9 cellular contexts compared by ENCODE assay signal in genomic region chr12:115998119-115998633, GRCh38.
DNase-seq lines count a peak whose midpoint lies in the region; ATAC-seq and TF ChIP-seq lines count a peak whose summit lies in the region.
"Had no signal": no experiment of that assay in that cellular context is flagged by ENCODE, and none has a peak within 500 bp of the region (broad histone marks: within the 10 kb centered on the region; RNA-seq: fewer than 3 reads in every experiment).

No MANE protein-coding gene starts in this region.

- no peak overlapping the region for H2BK120ac ChIP-seq in mesenchymal stem cell (ENCODE audit: low read depth, low read length)

- TF ChIP-seq CTCF in PC-3 (conservative IDR thresholded peaks at IDR 0.05; ENCODE audit: low read depth, low read length): peak; percentile 97

- no peak overlapping the region for H3K27ac Mint-ChIP-seq in effector memory CD8-positive, alpha-beta T cell
- H3K27ac Mint-ChIP-seq: activated naive CD8-positive, alpha-beta T cell treated with anti-CD3 and anti-CD28 coated beads, Interleukin-2, amount 10 ng/mL, durations not matched to agents 7 days and 5 days had no signal

- H3K4ac ChIP-seq in mesenchymal stem cell (ENCODE audit: low read depth in 1 of 2, low read length in 2 of 2): no peak overlapping the region

- H3K9ac ChIP-seq in PC-3 (ENCODE audit: low read length) (no peak overlapping the region), mesenchymal stem cell (ENCODE audit: low read length) (peak overlapping the region; percentile 53)

- H3K9me3 Mint-ChIP-seq in effector memory CD8-positive, alpha-beta T cell: no peaks in the 10 kb centered on the region
- H3K9me3 Mint-ChIP-seq: activated naive CD8-positive, alpha-beta T cell treated with anti-CD3 and anti-CD28 coated beads, Interleukin-2, amount 10 ng/mL, durations not matched to agents 7 days and 5 days had no signal

- H3K27ac ChIP-seq in PC-3 (ENCODE audit: low read length): no peak overlapping the region
- H3K27ac ChIP-seq in mesenchymal stem cell (ENCODE audit: low read length, poor library complexity, severe bottlenecking): peak overlapping the region; percentile 32

- H3K4me1 ChIP-seq in PC-3 (ENCODE audit: insufficient read depth, low read length): peaks cover 17% of the 10 kb centered on the region
- H3K4me1 ChIP-seq in mesenchymal stem cell (ENCODE audit: control insufficient read depth, insufficient read depth, low read depth, low read length): peaks cover 4% of the 10 kb centered on the region

- no TSS peak for BruUV-seq in PC-3 (replicated peaks; lab: Mats Ljungman, UMichigan)

- DNase-seq in DMS 273 (lab: John Stamatoyannopoulos, UW; ENCODE audit: unreplicated experiment) (peak; percentile 54), DMS 273 treated with DMSO at 0.1 percent for 48 hours (lab: John Stamatoyannopoulos, UW) (no peak), PC-3 (peak; percentile 81), mesenchymal stem cell (peak; percentile 63)
- peak; percentile 2 to 11 (median 6) for DNase-seq in effector memory CD8-positive, alpha-beta T cell
- DNase-seq in stimulated activated CD4-positive, alpha-beta T cell treated with anti-CD3 and anti-CD28 coated beads, Interleukin-1b, Interleukin-23, amount 100 ng/mL, for 48 hours: no peak
- DNase-seq: activated naive CD8-positive, alpha-beta T cell treated with anti-CD3 and anti-CD28 coated beads, Interleukin-2, amount 10 ng/mL, durations not matched to agents 7 days and 5 days had no signal

- no peaks in the 10 kb centered on the region for H3K79me2 ChIP-seq in PC-3 (ENCODE audit: low read length)

- H3K4me2 ChIP-seq in PC-3 (ENCODE audit: low read length): no peak overlapping the region
- no peak overlapping the region for H3K4me2 ChIP-seq in mesenchymal stem cell (ENCODE audit: low read length, poor library complexity, severe bottlenecking)

- CTCF ChIA-PET in PC-3 (lab: Charles Lee): interaction anchor here (0.7 kb wide), 1 partner anchor 164 kb away, joined by 4 read pairs; no protein-coding TSS in a partner anchor

- no peaks in the 10 kb centered on the region for H3K9me3 ChIP-seq in PC-3 (ENCODE audit: low read length)
- no peaks in the 10 kb centered on the region for H3K9me3 ChIP-seq in mesenchymal stem cell (ENCODE audit: control insufficient read depth, low read length)

- POLR2A ChIA-PET in PC-3 (lab: Charles Lee; ENCODE audit: unreplicated experiment): no interaction called here

- no peak overlapping the region for H3K18ac ChIP-seq in mesenchymal stem cell (ENCODE audit: low read depth in 1 of 2, low read length in 2 of 2)

- H4K8ac ChIP-seq in mesenchymal stem cell (ENCODE audit: low read length): no peak overlapping the region

- ATAC-seq in HG02678 (IDR thresholded peaks at IDR 0.05; ENCODE audit: unreplicated experiment): peak; percentile 55
- ATAC-seq in PC-3: peak; percentile 66
- ATAC-seq in effector memory CD8-positive, alpha-beta T cell (replicated peaks): peak; percentile 43
- no peak for ATAC-seq in HG03571 (IDR thresholded peaks at IDR 0.05; ENCODE audit: unreplicated experiment)

- H3K23ac ChIP-seq in mesenchymal stem cell (ENCODE audit: low read length in 2 of 2): no peak overlapping the region

- no peaks in the 10 kb centered on the region for H4K20me1 ChIP-seq in PC-3 (ENCODE audit: low read length)

- no peak overlapping the region for H2BK15ac ChIP-seq in mesenchymal stem cell (ENCODE audit: low read depth, poor library complexity, severe bottlenecking)

- no peaks in the 10 kb centered on the region for H3K27me3 ChIP-seq in PC-3 (ENCODE audit: low read length)
- H3K27me3 ChIP-seq in mesenchymal stem cell (ENCODE audit: control insufficient read depth in 1 of 2, insufficient read depth in 1 of 2, low read length in 2 of 2): no peaks in the 10 kb centered on the region

- H3K4me3 ChIP-seq in PC-3 (ENCODE audit: low read length) (no peak overlapping the region), mesenchymal stem cell (ENCODE audit: insufficient read depth in 1 of 2, low read depth in 1 of 2, low read length in 2 of 2) (no peak overlapping the region)

- H3K4me1 Mint-ChIP-seq in effector memory CD8-positive, alpha-beta T cell (ENCODE audit: low read depth in 2 of 2): no peaks in the 10 kb centered on the region

- no peak overlapping the region for H3K14ac ChIP-seq in mesenchymal stem cell (ENCODE audit: low read length in 2 of 2)

- H3F3A ChIP-seq in PC-3 (ENCODE audit: low read length, unreplicated experiment): no peaks in the 10 kb centered on the region

- peak overlapping the region; percentile 66 for H2BK5ac ChIP-seq in mesenchymal stem cell (ENCODE audit: low read depth, low read length, poor library complexity, severe bottlenecking)

- no peak overlapping the region for H2AK5ac ChIP-seq in mesenchymal stem cell (ENCODE audit: low read length, severe bottlenecking)

- H3K79me1 ChIP-seq in mesenchymal stem cell (replicated peaks; ENCODE audit: low read length, poor library complexity, severe bottlenecking): peaks cover 10% of the 10 kb centered on the region

- WGBS in mesenchymal stem cell: 47% methylated on average over 3 of the region's 3 CpGs

- intact Hi-C loops in PC-3 (cut with micrococcal nuclease): loop anchor here (1.0 to 5.0 kb wide), 5 partner anchors 139 to 709 kb away; no protein-coding TSS in a partner anchor

- H2BK12ac ChIP-seq in mesenchymal stem cell (ENCODE audit: low read length in 2 of 2): no peak overlapping the region

- no peak overlapping the region for H3K4me3 Mint-ChIP-seq in effector memory CD8-positive, alpha-beta T cell
- H3K4me3 Mint-ChIP-seq: activated naive CD8-positive, alpha-beta T cell treated with anti-CD3 and anti-CD28 coated beads, Interleukin-2, amount 10 ng/mL, durations not matched to agents 7 days and 5 days had no signal

- H3K36me3 ChIP-seq in PC-3 (ENCODE audit: low read depth, low read length): peaks cover 35% of the 10 kb centered on the region
- peaks cover 22 to 78% of the 10 kb centered on the region in 2 experiments for H3K36me3 ChIP-seq in mesenchymal stem cell (ENCODE audit: control insufficient read depth in 1 of 2, insufficient read depth in 2 of 2, low read depth in 1 of 2, low read length in 2 of 2)

- H2AFZ ChIP-seq in PC-3 (ENCODE audit: low read length): no peak overlapping the region
- no peak overlapping the region for H2AFZ ChIP-seq in mesenchymal stem cell (ENCODE audit: low read depth, low read length)

- no peaks in the 10 kb centered on the region for H3K9me2 ChIP-seq in PC-3 (replicated peaks; ENCODE audit: low read length)

- no peak overlapping the region for H4K91ac ChIP-seq in mesenchymal stem cell (ENCODE audit: low read length)

- peaks cover 40% of the 10 kb centered on the region for H3K36me3 Mint-ChIP-seq in effector memory CD8-positive, alpha-beta T cell (ENCODE audit: insufficient read depth)

- no peaks in the 10 kb centered on the region for H3K27me3 Mint-ChIP-seq in effector memory CD8-positive, alpha-beta T cell
- H3K27me3 Mint-ChIP-seq: activated naive CD8-positive, alpha-beta T cell treated with anti-CD3 and anti-CD28 coated beads, Interleukin-2, amount 10 ng/mL, durations not matched to agents 7 days and 5 days had no signal

Comparison
In these comparisons a context has a peak if more than half of its experiments do, and no peak if none do; other contexts are left out.
1. DNase-seq: peak in DMS 273 (single experiment), PC-3 (single experiment), effector memory CD8-positive, alpha-beta T cell (3 of 3) and mesenchymal stem cell (single experiment); none in DMS 273 treated with DMSO at 0.1 percent for 48 hours (single experiment) and stimulated activated CD4-positive, alpha-beta T cell treated with anti-CD3 and anti-CD28 coated beads, Interleukin-1b, Interleukin-23, amount 100 ng/mL, for 48 hours (single experiment).